Comparison of ENCODE assay signal across 8 cellular contexts in genomic region chr17:28370035-28370743, GRCh38. TPM values are rescaled to one million over a fixed set of nuclear protein-coding genes. Genes with fewer than 3 reads are reported as not detected.
DNase-seq lines count a peak whose midpoint lies in the region; ATAC-seq and TF ChIP-seq lines count a peak whose summit lies in the region.

VTN (minus strand) TSS chr17:28370307; CDS start chr17:28370203, 104 bp downstream.

- TF ChIP-seq POLR2A in upper lobe of left lung (IDR thresholded peaks at IDR 0.05) = no peak

- no peak for TF ChIP-seq CTCF in MCF 10A (IDR thresholded peaks at IDR 0.05; ENCODE audit: unreplicated experiment)
- TF ChIP-seq CTCF in liver (IDR thresholded peaks at IDR 0.05; ENCODE audit: low read depth, low read length, missing input control) = no peak
- no peak for TF ChIP-seq CTCF in upper lobe of left lung (IDR thresholded peaks at IDR 0.05)

- POLR2A ChIA-PET in MCF 10A (lab: Yijun Ruan, JAX) = interaction anchor here (1.6 to 1.9 kb wide), 2 partner anchors 10 to 13 kb away, joined by 7 to 9 read pairs; partner anchors contain the start of gene POLDIP2

- H3K4me1 ChIP-seq in liver (ENCODE audit: control insufficient read depth in 4 of 4, insufficient read depth in 4 of 4, low read length in 3 of 4) (peaks cover 4 to 56% (median 35%) of the 10 kb centered on the region in 4 donors), upper lobe of left lung (peaks cover 21 to 36% (median 32%) of the 10 kb centered on the region in 4 donors)

- H3K27me3 ChIP-seq in liver (ENCODE audit: control insufficient read depth in 4 of 4, insufficient read depth in 4 of 4, low read length in 3 of 4) (no peaks in the 10 kb centered on the region), upper lobe of left lung (peaks cover 0 to 8% (median 0%) of the 10 kb centered on the region in 4 donors)

- H3K4me3 ChIP-seq in liver (ENCODE audit: low read depth in 1 of 3, low read length in 3 of 3) (peak within 1 kb of the TSS; percentile 68 to 93 (median 72)), upper lobe of left lung (peak within 1 kb of the TSS in 3 of 4 donors; percentile 52 to 63 (median 55))

- H3K27ac ChIP-seq in liver (ENCODE audit: low read depth in 1 of 2, low read length in 2 of 2) = peak within 1 kb of the TSS; percentile 75 to 77
- H3K27ac ChIP-seq in upper lobe of left lung = peak within 1 kb of the TSS; percentile 1 to 67 (median 56)

- peak within 1 kb of the TSS; percentile 70 for H3K27ac Mint-ChIP-seq in MCF 10A (ENCODE audit: low read depth, unreplicated experiment)

- CTCF ChIA-PET in MCF 10A (lab: Yijun Ruan, JAX) = interaction anchor here (0.5 to 3.9 kb wide), 3 partner anchors 14 to 46 kb away, joined by 3 to 16 read pairs (median 3); no protein-coding TSS in a partner anchor

- H3K36me3 Mint-ChIP-seq in MCF 10A (ENCODE audit: insufficient read depth, unreplicated experiment) = peaks cover 4% of the 10 kb centered on the region

- peak in 1 of 2 donors; percentile 39 for ATAC-seq in upper lobe of left lung (ENCODE audit: low FRiP score in 2 of 2)

- TF ChIP-seq RAD21 in liver (IDR thresholded peaks at IDR 0.05) = peak; percentile 36 to 41

- H3K9me3 ChIP-seq in liver (ENCODE audit: control insufficient read depth in 4 of 4, low read length in 3 of 4) = no peaks in the 10 kb centered on the region
- no peaks in the 10 kb centered on the region for H3K9me3 ChIP-seq in upper lobe of left lung

- H3K27me3 Mint-ChIP-seq in MCF 10A (ENCODE audit: insufficient read depth, unreplicated experiment) = no peaks in the 10 kb centered on the region

- H3K9ac ChIP-seq in liver (ENCODE audit: low read depth in 1 of 2, low read length in 2 of 2) = peak within 1 kb of the TSS; percentile 82 to 93

- TF ChIP-seq EP300 in upper lobe of left lung (IDR thresholded peaks at IDR 0.05) = no peak

- H3K9me3 Mint-ChIP-seq in MCF 10A (ENCODE audit: unreplicated experiment) = no peaks in the 10 kb centered on the region

- WGBS in liver = 13% methylated on average over 8 of the region's 8 CpGs
- WGBS in upper lobe of left lung, 2 donors = 24 to 27% methylated on average over 8 of the region's 8 CpGs

- H3K4me1 Mint-ChIP-seq in MCF 10A (ENCODE audit: insufficient read depth, unreplicated experiment) = peaks cover 5% of the 10 kb centered on the region

- intact Hi-C loops in MCF 10A (cut with micrococcal nuclease) = no loop called here

- no TSS peak for BruUV-seq in MCF 10A (replicated peaks; lab: Mats Ljungman, UMichigan)

- peak; percentile 43 for DNase-seq in ELR (ENCODE audit: low read depth)
- DNase-seq in NCI-H510A (lab: John Stamatoyannopoulos, UW) = peak; percentile 25
- peak; percentile 5 for DNase-seq in MCF 10A (ENCODE audit: unreplicated experiment)
- no peak for DNase-seq in upper lobe of left lung
- no peak for DNase-seq in central memory CD4-positive, alpha-beta T cell
- DNase-seq in activated CD8-positive, alpha-beta memory T cell treated with anti-CD3 and anti-CD28 coated beads for 24 hours = no peak
- no peak for DNase-seq in NCI-H1930 (lab: John Stamatoyannopoulos, UW)

- H3K36me3 ChIP-seq in liver (ENCODE audit: control insufficient read depth in 4 of 4, insufficient read depth in 3 of 4, low read depth in 1 of 4, low read length in 3 of 4) = peaks cover 3 to 12% (median 8%) of the 10 kb centered on the region in 4 donors
- peaks cover 0 to under 1% (median 0%) of the 10 kb centered on the region in 4 donors for H3K36me3 ChIP-seq in upper lobe of left lung

- H3K4me3 Mint-ChIP-seq in MCF 10A (ENCODE audit: unreplicated experiment) = peak within 1 kb of the TSS; percentile 70

TF ChIP-seq in liver, 16 proteins besides CTCF, POLR2A, EP300 and RAD21:
- TF ChIP-seq ZBTB33 (IDR thresholded peaks at IDR 0.05) (peak; percentile 89), RXRA (IDR thresholded peaks at IDR 0.05) (peak; percentile 88 to 96), EGR1 (IDR thresholded peaks at IDR 0.05; ENCODE audit: low read depth in 2 of 2) (peak; percentile 21 to 69), JUND (IDR thresholded peaks at IDR 0.05) (peak; percentile 86 to 97), FOXA2 (IDR thresholded peaks at IDR 0.05) (peak; percentile 79), NR2F2 (IDR thresholded peaks at IDR 0.05) (peak; percentile 93), SP1 (IDR thresholded peaks at IDR 0.05) (peak; percentile 94), GABPA (IDR thresholded peaks at IDR 0.05 in 1 of 2, conservative IDR thresholded peaks at IDR 0.05 in 1 of 2) (peak in 1 of 2 donors; percentile 75), YY1 (IDR thresholded peaks at IDR 0.05) (peak; percentile 90), TAF1 (conservative IDR thresholded peaks at IDR 0.05) (peak; percentile 93), FOXA1 (IDR thresholded peaks at IDR 0.05) (peak; percentile 73), REST (IDR thresholded peaks at IDR 0.05) (peak; percentile 91), HNF4A (conservative IDR thresholded peaks at IDR 0.05) (peak; percentile 92 to 94), HNF4G (IDR thresholded peaks at IDR 0.05) (peak; percentile 50), MAX (IDR thresholded peaks at IDR 0.05) (peak; percentile 91), ATF3 (IDR thresholded peaks at IDR 0.05) (peak; percentile 61)

RNA-seq across cellular contexts. Expression of gene VTN, which starts in this region (rescaled TPM):
- total RNA-seq in MCF 10A (2022) (not detected in 2 replicates), liver (1,000 to 10,000 TPM; 1,668 to 3,689 TPM), upper lobe of left lung (1 to 10 TPM in 4 of 6 donors, under 1 TPM in 1, not detected in 1; 0.67 to 6.4 (median 2.3) TPM)
- polyA plus RNA-seq in liver = 1,000 to 10,000 TPM; 3,352 to 4,059 TPM

Comparison
In these comparisons a context has a peak if more than half of its experiments do, and no peak if none do; other contexts are left out.
1. RNA of gene VTN (total RNA-seq): 1,668 to 3,689 TPM in liver; 0.67 to 6.4 TPM in upper lobe of left lung and not detected in MCF 10A; every median in the first group is over 100 times any median in the second.
2. Peak in DNase-seq in MCF 10A; RNA of the gene not detected or under 1 TPM.
3. DNase-seq: peak in ELR (single experiment) and NCI-H510A (single experiment); none in upper lobe of left lung (0 of 2), central memory CD4-positive, alpha-beta T cell (single experiment), activated CD8-positive, alpha-beta memory T cell treated with anti-CD3 and anti-CD28 coated beads for 24 hours (single experiment) and NCI-H1930 (0 of 2).